ENCODE assay signal across 9 cellular contexts in the genomic region with DNA sequence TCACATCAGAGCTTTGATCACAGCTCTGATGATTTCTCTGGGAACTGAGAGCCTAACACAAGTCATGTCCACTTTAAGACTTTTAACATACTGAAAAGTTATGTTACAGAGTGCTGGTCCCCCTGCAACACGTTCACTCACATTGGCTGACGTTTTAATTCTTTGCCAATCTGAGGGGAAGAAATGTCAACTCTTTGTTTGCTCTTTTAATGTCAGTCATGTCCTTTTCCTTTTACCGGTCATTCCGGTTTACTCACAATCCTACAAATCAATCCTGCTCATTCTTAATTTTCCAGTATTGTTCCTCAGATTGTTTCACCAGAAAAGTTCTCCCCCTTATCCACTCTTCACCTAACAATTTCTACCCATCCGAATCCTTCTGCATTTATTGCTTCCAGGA. TPM values are rescaled to one million over a fixed set of nuclear protein-coding genes. Genes with fewer than 3 reads are reported as not detected.
DNase-seq lines count a peak whose midpoint lies in the region; ATAC-seq, FAIRE-seq and TF ChIP-seq lines count a peak whose summit lies in the region.
"Had no signal": no experiment of that assay in that cellular context is flagged by ENCODE, and none has a peak within 500 bp of the region (broad histone marks: within the 10 kb centered on the region; RNA-seq: fewer than 3 reads in every experiment).

No MANE protein-coding gene starts in this region.

- DNase-seq in left ventricle myocardium inferior (no peak), left cardiac atrium (no peak), astrocyte of the spinal cord (ENCODE audit: low read depth, low spot score) (no peak), uterus (no peak), frontal cortex (ENCODE audit: low spot score in 2 of 2) (no peak), SW480 (ENCODE audit: low spot score) (no peak)

- TF ChIP-seq POLR2A in uterus (IDR thresholded peaks at IDR 0.05), result no peak

- H3K36me3 ChIP-seq in left ventricle myocardium inferior, result no peaks in the 10 kb centered on the region
- H3K36me3 ChIP-seq in mesodermal cell (ENCODE audit: control insufficient read depth, insufficient read depth, low read length), result no peaks in the 10 kb centered on the region
- H3K36me3 ChIP-seq in uterus, result no peaks in the 10 kb centered on the region

- H3K27me3 ChIP-seq in left ventricle myocardium inferior (ENCODE audit: low read depth) (no peaks in the 10 kb centered on the region), uterus (no peaks in the 10 kb centered on the region)

- intact Hi-C loops in left ventricle myocardium inferior (cut with micrococcal nuclease) (no loop called here), left cardiac atrium (cut with DNase I) (no loop called here), uterus (cut with DNase I; ENCODE audit: low total_unique reads) (no loop called here)

- ATAC-seq in left cardiac atrium, result no peak
- ATAC-seq in HG02763 (IDR thresholded peaks at IDR 0.05; ENCODE audit: unreplicated experiment), result no peak

- H3K4me3 ChIP-seq in left ventricle myocardium inferior, result peak overlapping the region; percentile 88
- peak overlapping the region; percentile 93 for H3K4me3 ChIP-seq in astrocyte of the spinal cord (ENCODE audit: low read depth, low read length)
- no peak overlapping the region for H3K4me3 ChIP-seq in mesodermal cell (ENCODE audit: extremely low read depth, insufficient read depth, low read length, poor library complexity, severe bottlenecking)
- H3K4me3 ChIP-seq in uterus, result peak overlapping the region in 1 of 2 donors; percentile 77

- 83 to 86% methylated on average over 5 of the region's 5 CpGs for WGBS in mesodermal cell (ENCODE audit: insufficient coverage in 2 of 2), 2 experiments

- in situ Hi-C loops in astrocyte of the spinal cord (cut with HindIII; ENCODE audit: low sequenced_read_pairs), result no loop called here

- FAIRE-seq in frontal cortex (lab: Jason Lieb, UNC), result no peak
- FAIRE-seq: endometrium had no signal

- peak overlapping the region; percentile 96 for H3K27ac ChIP-seq in left ventricle myocardium inferior (replicated peaks)
- peak overlapping the region; percentile 68 for H3K27ac ChIP-seq in mesodermal cell (ENCODE audit: low read depth, low read length, severe bottlenecking)
- peak overlapping the region; percentile 88 to 90 for H3K27ac ChIP-seq in uterus

- H3K4me1 ChIP-seq in left ventricle myocardium inferior (peaks cover 78% of the 10 kb centered on the region), mesodermal cell (ENCODE audit: control insufficient read depth, insufficient read depth, low read length, poor library complexity, severe bottlenecking) (peaks cover 20% of the 10 kb centered on the region), uterus (peaks cover 0 to 11% of the 10 kb centered on the region in 2 donors)

- TF ChIP-seq CTCF in left ventricle myocardium inferior (IDR thresholded peaks at IDR 0.05; ENCODE audit: borderline replicate concordance) (no peak), astrocyte of the spinal cord (IDR thresholded peaks at IDR 0.05; ENCODE audit: low read depth, low read length) (no peak), uterus (IDR thresholded peaks at IDR 0.05) (no peak)

- H3K9me3 ChIP-seq in left ventricle myocardium inferior (replicated peaks) (no peaks in the 10 kb centered on the region), mesodermal cell (ENCODE audit: control insufficient read depth, low read length) (no peaks in the 10 kb centered on the region), uterus (no peaks in the 10 kb centered on the region)

RNA-seq across cellular contexts. Expression of gene CD46, which starts 1.0 kb away (rescaled TPM):
- total RNA-seq in left ventricle myocardium inferior (105 TPM), left cardiac atrium (100 to 1,000 TPM; 108 to 110 TPM), uterus (100 to 1,000 TPM; 118 to 195 (median 174) TPM), frontal cortex (87.6 TPM)
- 143 TPM for polyA plus RNA-seq in mesodermal cell (2013, experiment 1 of 2)
- polyA plus RNA-seq in mesodermal cell (2013, experiment 2 of 2), result 142 TPM
